Comparison of ENCODE assay signal across 1 cellular context in genomic region chr1:25481625-25482024, GRCh38.
TF ChIP-seq lines count a peak whose summit lies in the region.

No MANE protein-coding gene starts in this region.

TF ChIP-seq in HepG2, 621 proteins besides CTCF, POLR2A, EP300 and RAD21 (continued from another document):
- no peak for TF ChIP-seq ZNF362 (CRISPR knock-in tag; IDR thresholded peaks at IDR 0.05; ENCODE audit: borderline replicate concordance)
TF ChIP-seq in HepG2: peak in this region for 0.
